ENCODE assay signal across 3 cellular contexts in the genomic region with DNA sequence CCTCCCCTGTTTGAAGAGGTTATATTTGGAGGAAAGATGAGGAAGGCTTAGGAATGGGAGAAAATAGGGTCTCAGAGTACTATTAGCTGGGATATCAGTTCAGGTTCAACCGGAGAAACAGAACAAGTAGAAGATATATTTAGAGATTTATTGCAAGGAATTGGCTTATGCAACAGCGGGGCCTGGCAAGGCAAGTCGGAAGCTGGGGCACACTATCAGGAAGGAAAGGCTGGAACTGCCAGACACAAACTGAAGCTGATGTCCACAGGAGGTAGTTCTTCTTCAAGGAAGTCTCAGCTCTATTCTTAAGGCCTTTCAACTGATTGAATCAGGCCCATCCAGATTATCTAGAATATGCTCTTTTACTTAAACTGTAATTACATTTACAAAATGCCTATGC.
"Had no signal": no experiment of that assay in that cellular context is flagged by ENCODE, and none has a peak within 500 bp of the region (broad histone marks: within the 10 kb centered on the region; RNA-seq: fewer than 3 reads in every experiment).

No MANE protein-coding gene starts in this region.

- DNase-seq: GDM1, GF-D8 had no signal

- H3K4me3 ChIP-seq: GM12878 had no signal
